Comparison of ENCODE assay signal across 1 cellular context in the genomic region with DNA sequence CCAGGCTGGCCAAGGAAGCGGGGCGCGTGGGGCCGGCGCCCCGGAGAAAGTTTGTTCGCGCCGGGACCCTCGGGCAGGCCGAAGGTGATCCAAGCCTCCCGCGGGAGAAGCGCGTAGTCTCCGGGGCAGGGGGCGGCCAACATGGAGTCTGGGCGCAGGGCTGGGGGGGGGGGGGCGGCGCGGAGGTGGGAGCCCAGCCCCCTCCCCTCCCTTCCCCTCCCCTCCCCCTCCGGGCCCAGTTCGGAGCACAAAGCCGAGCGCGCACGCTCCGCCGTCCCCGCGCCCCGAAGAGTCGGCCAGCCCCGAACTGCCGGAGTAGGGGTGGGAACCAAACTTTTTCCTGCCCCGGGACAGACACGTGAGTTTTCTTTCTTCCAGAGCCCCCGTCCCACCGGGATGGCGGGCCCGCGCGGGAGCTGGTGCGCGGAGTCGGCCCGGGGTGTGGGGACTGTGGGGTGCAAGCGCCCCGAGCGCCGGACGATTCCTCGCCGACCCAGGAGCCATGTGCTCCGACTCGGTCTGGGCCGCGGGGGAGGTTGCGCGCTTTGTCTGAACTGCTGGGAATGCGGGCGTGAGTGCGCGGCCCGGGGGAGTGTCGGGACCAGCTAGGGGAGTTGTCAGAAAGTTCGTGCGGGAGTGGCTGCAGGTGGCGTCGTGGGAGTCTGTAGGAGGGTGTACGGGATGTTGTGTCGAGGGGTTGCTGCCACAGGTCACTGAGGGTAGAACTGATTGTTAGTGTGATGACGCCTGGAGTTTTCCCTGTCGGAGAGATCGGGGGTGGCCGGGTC.
A peak's percentile ranks its signal among the peaks of the same experiment; 100 is the strongest.
TF ChIP-seq lines count a peak whose summit lies in the region.

No MANE protein-coding gene starts in this region.

TF ChIP-seq in HepG2, 621 proteins besides CTCF, POLR2A, EP300 and RAD21 (continues in another document):
- no peak for TF ChIP-seq NBN (conservative IDR thresholded peaks at IDR 0.05)
- TF ChIP-seq, protein P1, sequence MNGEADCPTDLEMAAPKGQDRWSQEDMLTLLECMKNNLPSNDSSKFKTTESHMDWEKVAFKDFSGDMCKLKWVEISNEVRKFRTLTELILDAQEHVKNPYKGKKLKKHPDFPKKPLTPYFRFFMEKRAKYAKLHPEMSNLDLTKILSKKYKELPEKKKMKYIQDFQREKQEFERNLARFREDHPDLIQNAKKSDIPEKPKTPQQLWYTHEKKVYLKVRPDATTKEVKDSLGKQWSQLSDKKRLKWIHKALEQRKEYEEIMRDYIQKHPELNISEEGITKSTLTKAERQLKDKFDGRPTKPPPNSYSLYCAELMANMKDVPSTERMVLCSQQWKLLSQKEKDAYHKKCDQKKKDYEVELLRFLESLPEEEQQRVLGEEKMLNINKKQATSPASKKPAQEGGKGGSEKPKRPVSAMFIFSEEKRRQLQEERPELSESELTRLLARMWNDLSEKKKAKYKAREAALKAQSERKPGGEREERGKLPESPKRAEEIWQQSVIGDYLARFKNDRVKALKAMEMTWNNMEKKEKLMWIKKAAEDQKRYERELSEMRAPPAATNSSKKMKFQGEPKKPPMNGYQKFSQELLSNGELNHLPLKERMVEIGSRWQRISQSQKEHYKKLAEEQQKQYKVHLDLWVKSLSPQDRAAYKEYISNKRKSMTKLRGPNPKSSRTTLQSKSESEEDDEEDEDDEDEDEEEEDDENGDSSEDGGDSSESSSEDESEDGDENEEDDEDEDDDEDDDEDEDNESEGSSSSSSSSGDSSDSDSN (CRISPR knock-in tag; IDR thresholded peaks at IDR 0.05): peak; percentile 90
- no peak for TF ChIP-seq STAT5B (CRISPR knock-in tag; IDR thresholded peaks at IDR 0.05)
- TF ChIP-seq RFX3 (CRISPR knock-in tag; IDR thresholded peaks at IDR 0.05): no peak
- no peak for TF ChIP-seq ZNF790 (CRISPR knock-in tag; IDR thresholded peaks at IDR 0.05; ENCODE audit: borderline replicate concordance)
- TF ChIP-seq TMF1 (CRISPR knock-in tag; IDR thresholded peaks at IDR 0.05; ENCODE audit: low read depth): no peak
- TF ChIP-seq, protein P2, sequence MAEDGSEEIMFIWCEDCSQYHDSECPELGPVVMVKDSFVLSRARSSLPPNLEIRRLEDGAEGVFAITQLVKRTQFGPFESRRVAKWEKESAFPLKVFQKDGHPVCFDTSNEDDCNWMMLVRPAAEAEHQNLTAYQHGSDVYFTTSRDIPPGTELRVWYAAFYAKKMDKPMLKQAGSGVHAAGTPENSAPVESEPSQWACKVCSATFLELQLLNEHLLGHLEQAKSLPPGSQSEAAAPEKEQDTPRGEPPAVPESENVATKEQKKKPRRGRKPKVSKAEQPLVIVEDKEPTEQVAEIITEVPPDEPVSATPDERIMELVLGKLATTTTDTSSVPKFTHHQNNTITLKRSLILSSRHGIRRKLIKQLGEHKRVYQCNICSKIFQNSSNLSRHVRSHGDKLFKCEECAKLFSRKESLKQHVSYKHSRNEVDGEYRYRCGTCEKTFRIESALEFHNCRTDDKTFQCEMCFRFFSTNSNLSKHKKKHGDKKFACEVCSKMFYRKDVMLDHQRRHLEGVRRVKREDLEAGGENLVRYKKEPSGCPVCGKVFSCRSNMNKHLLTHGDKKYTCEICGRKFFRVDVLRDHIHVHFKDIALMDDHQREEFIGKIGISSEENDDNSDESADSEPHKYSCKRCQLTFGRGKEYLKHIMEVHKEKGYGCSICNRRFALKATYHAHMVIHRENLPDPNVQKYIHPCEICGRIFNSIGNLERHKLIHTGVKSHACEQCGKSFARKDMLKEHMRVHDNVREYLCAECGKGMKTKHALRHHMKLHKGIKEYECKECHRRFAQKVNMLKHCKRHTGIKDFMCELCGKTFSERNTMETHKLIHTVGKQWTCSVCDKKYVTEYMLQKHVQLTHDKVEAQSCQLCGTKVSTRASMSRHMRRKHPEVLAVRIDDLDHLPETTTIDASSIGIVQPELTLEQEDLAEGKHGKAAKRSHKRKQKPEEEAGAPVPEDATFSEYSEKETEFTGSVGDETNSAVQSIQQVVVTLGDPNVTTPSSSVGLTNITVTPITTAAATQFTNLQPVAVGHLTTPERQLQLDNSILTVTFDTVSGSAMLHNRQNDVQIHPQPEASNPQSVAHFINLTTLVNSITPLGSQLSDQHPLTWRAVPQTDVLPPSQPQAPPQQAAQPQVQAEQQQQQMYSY (CRISPR knock-in tag; IDR thresholded peaks at IDR 0.05): peak; percentile 50; the same call in 1 of the 2 replicates
- no peak for TF ChIP-seq RAD51 (IDR thresholded peaks at IDR 0.05; ENCODE audit: borderline replicate concordance)
- peak; percentile 80; the same call in 1 of the 2 replicates for TF ChIP-seq NCOA1 (CRISPR knock-in tag; IDR thresholded peaks at IDR 0.05)
- TF ChIP-seq, protein P3, sequence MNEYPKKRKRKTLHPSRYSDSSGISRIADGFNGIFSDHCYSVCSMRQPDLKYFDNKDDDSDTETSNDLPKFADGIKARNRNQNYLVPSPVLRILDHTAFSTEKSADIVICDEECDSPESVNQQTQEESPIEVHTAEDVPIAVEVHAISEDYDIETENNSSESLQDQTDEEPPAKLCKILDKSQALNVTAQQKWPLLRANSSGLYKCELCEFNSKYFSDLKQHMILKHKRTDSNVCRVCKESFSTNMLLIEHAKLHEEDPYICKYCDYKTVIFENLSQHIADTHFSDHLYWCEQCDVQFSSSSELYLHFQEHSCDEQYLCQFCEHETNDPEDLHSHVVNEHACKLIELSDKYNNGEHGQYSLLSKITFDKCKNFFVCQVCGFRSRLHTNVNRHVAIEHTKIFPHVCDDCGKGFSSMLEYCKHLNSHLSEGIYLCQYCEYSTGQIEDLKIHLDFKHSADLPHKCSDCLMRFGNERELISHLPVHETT (CRISPR knock-in tag; conservative IDR thresholded peaks at IDR 0.05): peak; percentile 47
- TF ChIP-seq, protein P4, sequence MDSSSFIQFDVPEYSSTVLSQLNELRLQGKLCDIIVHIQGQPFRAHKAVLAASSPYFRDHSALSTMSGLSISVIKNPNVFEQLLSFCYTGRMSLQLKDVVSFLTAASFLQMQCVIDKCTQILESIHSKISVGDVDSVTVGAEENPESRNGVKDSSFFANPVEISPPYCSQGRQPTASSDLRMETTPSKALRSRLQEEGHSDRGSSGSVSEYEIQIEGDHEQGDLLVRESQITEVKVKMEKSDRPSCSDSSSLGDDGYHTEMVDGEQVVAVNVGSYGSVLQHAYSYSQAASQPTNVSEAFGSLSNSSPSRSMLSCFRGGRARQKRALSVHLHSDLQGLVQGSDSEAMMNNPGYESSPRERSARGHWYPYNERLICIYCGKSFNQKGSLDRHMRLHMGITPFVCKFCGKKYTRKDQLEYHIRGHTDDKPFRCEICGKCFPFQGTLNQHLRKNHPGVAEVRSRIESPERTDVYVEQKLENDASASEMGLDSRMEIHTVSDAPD (CRISPR knock-in tag; IDR thresholded peaks at IDR 0.05): no peak
- peak; percentile 97 for TF ChIP-seq KDM5B (CRISPR knock-in tag; IDR thresholded peaks at IDR 0.05; ENCODE audit: borderline replicate concordance)
- peak; percentile 90; the same call in 1 of the 2 replicates for TF ChIP-seq EEA1 (CRISPR knock-in tag; IDR thresholded peaks at IDR 0.05; ENCODE audit: borderline replicate concordance)
- no peak for TF ChIP-seq ZFYVE20 (CRISPR knock-in tag; IDR thresholded peaks at IDR 0.05; ENCODE audit: borderline replicate concordance, low read depth)
- TF ChIP-seq SRSF9 (IDR thresholded peaks at IDR 0.05; ENCODE audit: borderline replicate concordance, insufficient read depth, low read depth, low read length, poor library complexity, severe bottlenecking): no peak
- TF ChIP-seq, protein P5, sequence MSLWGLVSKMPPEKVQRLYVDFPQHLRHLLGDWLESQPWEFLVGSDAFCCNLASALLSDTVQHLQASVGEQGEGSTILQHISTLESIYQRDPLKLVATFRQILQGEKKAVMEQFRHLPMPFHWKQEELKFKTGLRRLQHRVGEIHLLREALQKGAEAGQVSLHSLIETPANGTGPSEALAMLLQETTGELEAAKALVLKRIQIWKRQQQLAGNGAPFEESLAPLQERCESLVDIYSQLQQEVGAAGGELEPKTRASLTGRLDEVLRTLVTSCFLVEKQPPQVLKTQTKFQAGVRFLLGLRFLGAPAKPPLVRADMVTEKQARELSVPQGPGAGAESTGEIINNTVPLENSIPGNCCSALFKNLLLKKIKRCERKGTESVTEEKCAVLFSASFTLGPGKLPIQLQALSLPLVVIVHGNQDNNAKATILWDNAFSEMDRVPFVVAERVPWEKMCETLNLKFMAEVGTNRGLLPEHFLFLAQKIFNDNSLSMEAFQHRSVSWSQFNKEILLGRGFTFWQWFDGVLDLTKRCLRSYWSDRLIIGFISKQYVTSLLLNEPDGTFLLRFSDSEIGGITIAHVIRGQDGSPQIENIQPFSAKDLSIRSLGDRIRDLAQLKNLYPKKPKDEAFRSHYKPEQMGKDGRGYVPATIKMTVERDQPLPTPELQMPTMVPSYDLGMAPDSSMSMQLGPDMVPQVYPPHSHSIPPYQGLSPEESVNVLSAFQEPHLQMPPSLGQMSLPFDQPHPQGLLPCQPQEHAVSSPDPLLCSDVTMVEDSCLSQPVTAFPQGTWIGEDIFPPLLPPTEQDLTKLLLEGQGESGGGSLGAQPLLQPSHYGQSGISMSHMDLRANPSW (CRISPR knock-in tag; IDR thresholded peaks at IDR 0.05; ENCODE audit: borderline replicate concordance): no peak; the same call in 1 of the 2 replicates
- 0 out of 2 replicates have a peak, but pooled peaks have one; percentile 42 for TF ChIP-seq HDAC2 (CRISPR knock-in tag; IDR thresholded peaks at IDR 0.05)
- TF ChIP-seq, protein P6, sequence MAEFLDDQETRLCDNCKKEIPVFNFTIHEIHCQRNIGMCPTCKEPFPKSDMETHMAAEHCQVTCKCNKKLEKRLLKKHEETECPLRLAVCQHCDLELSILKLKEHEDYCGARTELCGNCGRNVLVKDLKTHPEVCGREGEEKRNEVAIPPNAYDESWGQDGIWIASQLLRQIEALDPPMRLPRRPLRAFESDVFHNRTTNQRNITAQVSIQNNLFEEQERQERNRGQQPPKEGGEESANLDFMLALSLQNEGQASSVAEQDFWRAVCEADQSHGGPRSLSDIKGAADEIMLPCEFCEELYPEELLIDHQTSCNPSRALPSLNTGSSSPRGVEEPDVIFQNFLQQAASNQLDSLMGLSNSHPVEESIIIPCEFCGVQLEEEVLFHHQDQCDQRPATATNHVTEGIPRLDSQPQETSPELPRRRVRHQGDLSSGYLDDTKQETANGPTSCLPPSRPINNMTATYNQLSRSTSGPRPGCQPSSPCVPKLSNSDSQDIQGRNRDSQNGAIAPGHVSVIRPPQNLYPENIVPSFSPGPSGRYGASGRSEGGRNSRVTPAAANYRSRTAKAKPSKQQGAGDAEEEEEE (CRISPR knock-in tag; IDR thresholded peaks at IDR 0.05; ENCODE audit: borderline replicate concordance): peak; percentile 40; the same call in 1 of the 2 replicates
- TF ChIP-seq KLF15 (CRISPR knock-in tag; IDR thresholded peaks at IDR 0.05; ENCODE audit: borderline replicate concordance): peak; percentile 52; the same call in 1 of the 2 replicates
- TF ChIP-seq, protein P7, sequence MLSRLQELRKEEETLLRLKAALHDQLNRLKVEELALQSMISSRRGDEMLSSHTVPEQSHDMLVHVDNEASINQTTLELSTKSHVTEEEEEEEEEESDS (CRISPR knock-in tag; IDR thresholded peaks at IDR 0.05; ENCODE audit: borderline replicate concordance): no peak
- peak; percentile 79; the same call in 1 of the 2 replicates for TF ChIP-seq SNAI1 (CRISPR knock-in tag; IDR thresholded peaks at IDR 0.05; ENCODE audit: borderline replicate concordance)
- TF ChIP-seq ZC3H13 (CRISPR knock-in tag; IDR thresholded peaks at IDR 0.05): peak; percentile 92
- TF ChIP-seq NFIB (CRISPR knock-in tag; IDR thresholded peaks at IDR 0.05; ENCODE audit: borderline replicate concordance): no peak
- TF ChIP-seq, protein P8, sequence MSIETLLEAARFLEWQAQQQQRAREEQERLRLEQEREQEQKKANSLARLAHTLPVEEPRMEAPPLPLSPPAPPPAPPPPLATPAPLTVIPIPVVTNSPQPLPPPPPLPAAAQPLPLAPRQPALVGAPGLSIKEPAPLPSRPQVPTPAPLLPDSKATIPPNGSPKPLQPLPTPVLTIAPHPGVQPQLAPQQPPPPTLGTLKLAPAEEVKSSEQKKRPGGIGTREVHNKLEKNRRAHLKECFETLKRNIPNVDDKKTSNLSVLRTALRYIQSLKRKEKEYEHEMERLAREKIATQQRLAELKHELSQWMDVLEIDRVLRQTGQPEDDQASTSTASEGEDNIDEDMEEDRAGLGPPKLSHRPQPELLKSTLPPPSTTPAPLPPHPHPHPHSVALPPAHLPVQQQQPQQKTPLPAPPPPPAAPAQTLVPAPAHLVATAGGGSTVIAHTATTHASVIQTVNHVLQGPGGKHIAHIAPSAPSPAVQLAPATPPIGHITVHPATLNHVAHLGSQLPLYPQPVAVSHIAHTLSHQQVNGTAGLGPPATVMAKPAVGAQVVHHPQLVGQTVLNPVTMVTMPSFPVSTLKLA (IDR thresholded peaks at IDR 0.05): peak; percentile 63
- TF ChIP-seq, protein P9, sequence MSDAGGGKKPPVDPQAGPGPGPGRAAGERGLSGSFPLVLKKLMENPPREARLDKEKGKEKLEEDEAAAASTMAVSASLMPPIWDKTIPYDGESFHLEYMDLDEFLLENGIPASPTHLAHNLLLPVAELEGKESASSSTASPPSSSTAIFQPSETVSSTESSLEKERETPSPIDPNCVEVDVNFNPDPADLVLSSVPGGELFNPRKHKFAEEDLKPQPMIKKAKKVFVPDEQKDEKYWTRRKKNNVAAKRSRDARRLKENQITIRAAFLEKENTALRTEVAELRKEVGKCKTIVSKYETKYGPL (CRISPR knock-in tag; IDR thresholded peaks at IDR 0.05): 0 out of 2 replicates have a peak, but pooled peaks have one; percentile 67
- TF ChIP-seq, protein P10, sequence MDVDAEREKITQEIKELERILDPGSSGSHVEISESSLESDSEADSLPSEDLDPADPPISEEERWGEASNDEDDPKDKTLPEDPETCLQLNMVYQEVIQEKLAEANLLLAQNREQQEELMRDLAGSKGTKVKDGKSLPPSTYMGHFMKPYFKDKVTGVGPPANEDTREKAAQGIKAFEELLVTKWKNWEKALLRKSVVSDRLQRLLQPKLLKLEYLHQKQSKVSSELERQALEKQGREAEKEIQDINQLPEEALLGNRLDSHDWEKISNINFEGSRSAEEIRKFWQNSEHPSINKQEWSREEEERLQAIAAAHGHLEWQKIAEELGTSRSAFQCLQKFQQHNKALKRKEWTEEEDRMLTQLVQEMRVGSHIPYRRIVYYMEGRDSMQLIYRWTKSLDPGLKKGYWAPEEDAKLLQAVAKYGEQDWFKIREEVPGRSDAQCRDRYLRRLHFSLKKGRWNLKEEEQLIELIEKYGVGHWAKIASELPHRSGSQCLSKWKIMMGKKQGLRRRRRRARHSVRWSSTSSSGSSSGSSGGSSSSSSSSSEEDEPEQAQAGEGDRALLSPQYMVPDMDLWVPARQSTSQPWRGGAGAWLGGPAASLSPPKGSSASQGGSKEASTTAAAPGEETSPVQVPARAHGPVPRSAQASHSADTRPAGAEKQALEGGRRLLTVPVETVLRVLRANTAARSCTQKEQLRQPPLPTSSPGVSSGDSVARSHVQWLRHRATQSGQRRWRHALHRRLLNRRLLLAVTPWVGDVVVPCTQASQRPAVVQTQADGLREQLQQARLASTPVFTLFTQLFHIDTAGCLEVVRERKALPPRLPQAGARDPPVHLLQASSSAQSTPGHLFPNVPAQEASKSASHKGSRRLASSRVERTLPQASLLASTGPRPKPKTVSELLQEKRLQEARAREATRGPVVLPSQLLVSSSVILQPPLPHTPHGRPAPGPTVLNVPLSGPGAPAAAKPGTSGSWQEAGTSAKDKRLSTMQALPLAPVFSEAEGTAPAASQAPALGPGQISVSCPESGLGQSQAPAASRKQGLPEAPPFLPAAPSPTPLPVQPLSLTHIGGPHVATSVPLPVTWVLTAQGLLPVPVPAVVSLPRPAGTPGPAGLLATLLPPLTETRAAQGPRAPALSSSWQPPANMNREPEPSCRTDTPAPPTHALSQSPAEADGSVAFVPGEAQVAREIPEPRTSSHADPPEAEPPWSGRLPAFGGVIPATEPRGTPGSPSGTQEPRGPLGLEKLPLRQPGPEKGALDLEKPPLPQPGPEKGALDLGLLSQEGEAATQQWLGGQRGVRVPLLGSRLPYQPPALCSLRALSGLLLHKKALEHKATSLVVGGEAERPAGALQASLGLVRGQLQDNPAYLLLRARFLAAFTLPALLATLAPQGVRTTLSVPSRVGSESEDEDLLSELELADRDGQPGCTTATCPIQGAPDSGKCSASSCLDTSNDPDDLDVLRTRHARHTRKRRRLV (CRISPR knock-in tag; IDR thresholded peaks at IDR 0.05): peak; percentile 96
- TF ChIP-seq ZNF644 (CRISPR knock-in tag; IDR thresholded peaks at IDR 0.05; ENCODE audit: low read depth): no peak
- no peak for TF ChIP-seq HDAC6 (IDR thresholded peaks at IDR 0.05; ENCODE audit: low read depth, low read length)
